Comparison of ENCODE assay signal across 9 cellular contexts in genomic region chr17:40486513-40487370, GRCh38. TPM values are rescaled to one million over a fixed set of nuclear protein-coding genes. Genes with fewer than 3 reads are reported as not detected.
DNase-seq lines count a peak whose midpoint lies in the region; ATAC-seq and TF ChIP-seq lines count a peak whose summit lies in the region.
"Had no signal": no experiment of that assay in that cellular context is flagged by ENCODE, and none has a peak within 500 bp of the region (broad histone marks: within the 10 kb centered on the region; RNA-seq: fewer than 3 reads in every experiment).

No MANE protein-coding gene starts in this region.

- no peak overlapping the region for H3K4me3 Mint-ChIP-seq in activated naive CD4-positive, alpha-beta T cell treated with anti-CD3 and anti-CD28 coated beads for 36 hours

- peaks cover 30% of the 10 kb centered on the region for H3K4me1 ChIP-seq in foreskin keratinocyte

- no peaks in the 10 kb centered on the region for H3K36me3 Mint-ChIP-seq in activated naive CD4-positive, alpha-beta T cell treated with anti-CD3 and anti-CD28 coated beads for 36 hours (ENCODE audit: low read depth)

- no peak overlapping the region for H3K4me3 ChIP-seq in lower leg skin (ENCODE audit: low read depth, poor library complexity, severe bottlenecking)

- whole genome bisulfite sequencing in lower leg skin, 2 donors = 63% methylated on average over 12 of the region's 12 CpGs

- no peaks in the 10 kb centered on the region for H3K9me3 Mint-ChIP-seq in activated naive CD4-positive, alpha-beta T cell treated with anti-CD3 and anti-CD28 coated beads for 36 hours

- no peaks in the 10 kb centered on the region for H3K27me3 ChIP-seq in foreskin keratinocyte

- peak; percentile 25 for DNase-seq in activated naive CD4-positive, alpha-beta T cell treated with anti-CD3 and anti-CD28 coated beads for 36 hours
- no peak for DNase-seq in activated naive CD4-positive, alpha-beta T cell treated with anti-CD3 and anti-CD28 coated beads, Interleukin-2, amount 50 U/mL, for 16 hours
- DNase-seq in SW 1271 (lab: John Stamatoyannopoulos, UW) (peak; percentile 69 to 94), foreskin keratinocyte (peak in 1 of 2 donors; percentile 89), stromal cell of bone marrow (ENCODE audit: low read depth) (peak; percentile 58), lower leg skin (ENCODE audit: low spot score in 2 of 2) (no peak), NCI-H510A (lab: John Stamatoyannopoulos, UW) (no peak), NCI-H2107 treated with DMSO at 0.1 percent for 48 hours (lab: John Stamatoyannopoulos, UW; ENCODE audit: unreplicated experiment) (no peak)

- intact Hi-C loops in activated naive CD4-positive, alpha-beta T cell treated with anti-CD3 and anti-CD28 coated beads for 36 hours (cut with micrococcal nuclease) = no loop called here
- intact Hi-C loops in lower leg skin (cut with DNase I; ENCODE audit: low total_unique reads) = no loop called here

- no peaks in the 10 kb centered on the region for H3K27me3 Mint-ChIP-seq in activated naive CD4-positive, alpha-beta T cell treated with anti-CD3 and anti-CD28 coated beads for 36 hours (ENCODE audit: low read depth)

- CTCF ChIA-PET in activated naive CD4-positive, alpha-beta T cell treated with anti-CD3 and anti-CD28 coated beads for 36 hours (lab: Charles Lee) = interaction anchor here (0.6 to 1.6 kb wide), 4 partner anchors 10 to 262 kb away, joined by 3 to 4 read pairs (median 3); no protein-coding TSS in a partner anchor

- peak overlapping the region; percentile 78 for H3K27ac ChIP-seq in foreskin keratinocyte
- H3K27ac ChIP-seq: C4-2B had no signal

- peaks cover 74% of the 10 kb centered on the region for H3K4me1 Mint-ChIP-seq in activated naive CD4-positive, alpha-beta T cell treated with anti-CD3 and anti-CD28 coated beads for 36 hours (ENCODE audit: low read depth)

- TF ChIP-seq CTCF in foreskin keratinocyte (conservative IDR thresholded peaks at IDR 0.05) = no peak
- TF ChIP-seq CTCF in lower leg skin (IDR thresholded peaks at IDR 0.05) = no peak

- no peak for TF ChIP-seq POLR2A in lower leg skin (IDR thresholded peaks at IDR 0.05)

- peak overlapping the region; percentile 60 for H3K27ac Mint-ChIP-seq in activated naive CD4-positive, alpha-beta T cell treated with anti-CD3 and anti-CD28 coated beads for 36 hours

- no peak for ATAC-seq in foreskin keratinocyte

RNA-seq across cellular contexts. Expression of gene TNS4, which starts 14.7 kb away (rescaled TPM):
- 1 to 10 TPM; 4.7 to 5.9 TPM for total RNA-seq in activated naive CD4-positive, alpha-beta T cell treated with anti-CD3 and anti-CD28 coated beads for 36 hours
- total RNA-seq in foreskin keratinocyte = 285 and 352 TPM in 2 replicates
- polyA plus RNA-seq in foreskin keratinocyte = 271 and 305 TPM in 2 replicates
- 1,000 to 10,000 TPM in 1 of 4 donors, 100 to 1,000 TPM in 3; 413 to 1,865 (median 485) TPM for total RNA-seq in lower leg skin

RNA-seq across cellular contexts. Expression of gene IGFBP4, which starts 43.5 kb away (rescaled TPM):
- 1 to 10 TPM; 8.8 to 9.2 TPM for total RNA-seq in activated naive CD4-positive, alpha-beta T cell treated with anti-CD3 and anti-CD28 coated beads for 36 hours
- total RNA-seq in foreskin keratinocyte (7.7 and 18.4 TPM in 2 replicates), lower leg skin (10 to 100 TPM; 35.1 to 90.4 (median 39.6) TPM)
- 11.5 and 28.3 TPM in 2 replicates for polyA plus RNA-seq in foreskin keratinocyte

Comparison
In these comparisons a context has a peak if more than half of its experiments do, and no peak if none do; other contexts are left out.
1. DNase-seq: peak in activated naive CD4-positive, alpha-beta T cell treated with anti-CD3 and anti-CD28 coated beads for 36 hours (single experiment), SW 1271 (2 of 2) and stromal cell of bone marrow (single experiment); none in activated naive CD4-positive, alpha-beta T cell treated with anti-CD3 and anti-CD28 coated beads, Interleukin-2, amount 50 U/mL, for 16 hours (single experiment), lower leg skin (0 of 2), NCI-H510A (single experiment) and NCI-H2107 treated with DMSO at 0.1 percent for 48 hours (single experiment).
2. RNA of gene TNS4, which starts 14.7 kb away (total RNA-seq): 413 to 1,865 TPM in lower leg skin and 285 to 352 TPM in foreskin keratinocyte; 4.7 to 5.9 TPM in activated naive CD4-positive, alpha-beta T cell treated with anti-CD3 and anti-CD28 coated beads for 36 hours; every median in the first group is over 10 times any median in the second.